Comparison of ENCODE assay signal across 7 cellular contexts in genomic region chr13:20903164-20903475, GRCh38. TPM values are rescaled to one million over a fixed set of nuclear protein-coding genes. Genes with fewer than 3 reads are reported as not detected.
DNase-seq lines count a peak whose midpoint lies in the region; FAIRE-seq and TF ChIP-seq lines count a peak whose summit lies in the region.

No MANE protein-coding gene starts in this region.

- peaks cover 2% of the 10 kb centered on the region for H3K36me3 Mint-ChIP-seq in activated naive CD8-positive, alpha-beta T cell
- H3K36me3 Mint-ChIP-seq in immature natural killer cell, result peaks cover 4 to 15% (median 13%) of the 10 kb centered on the region in 3 donors

- no peak for TF ChIP-seq EP300 in stomach (IDR thresholded peaks at IDR 0.05)

- TF ChIP-seq CTCF in stomach (IDR thresholded peaks at IDR 0.05), result no peak

- H3K27me3 Mint-ChIP-seq in activated naive CD8-positive, alpha-beta T cell, result no peaks in the 10 kb centered on the region
- peaks cover 2 to 7% (median 5%) of the 10 kb centered on the region in 3 donors for H3K27me3 Mint-ChIP-seq in immature natural killer cell (ENCODE audit: low read depth in 3 of 3)

- peaks cover 23% of the 10 kb centered on the region for H3K36me3 ChIP-seq in HUES64 (ENCODE audit: insufficient read depth, low read length)
- H3K36me3 ChIP-seq in stomach, result peaks cover 0 to 9% (median 4%) of the 10 kb centered on the region in 4 donors

- H3K27me3 ChIP-seq in HUES64 (ENCODE audit: insufficient read depth, low read length) (no peaks in the 10 kb centered on the region), stomach (no peaks in the 10 kb centered on the region)

- no peaks in the 10 kb centered on the region for H3K9me3 ChIP-seq in HUES64 (ENCODE audit: insufficient read depth, low read depth, low read length)
- H3K9me3 ChIP-seq in stomach, result no peaks in the 10 kb centered on the region

- FAIRE-seq in frontal cortex (lab: Jason Lieb, UNC), result no peak

- no peak for TF ChIP-seq POLR2A in stomach (IDR thresholded peaks at IDR 0.05)

- H3K27ac Mint-ChIP-seq in activated naive CD8-positive, alpha-beta T cell, result peak overlapping the region; percentile 98
- peak overlapping the region; percentile 71 to 97 (median 87) for H3K27ac Mint-ChIP-seq in immature natural killer cell

- H3K4me3 ChIP-seq in HUES64 (ENCODE audit: low read length) (peak overlapping the region; percentile 99), stomach (peak overlapping the region; percentile 96 to 99 (median 98))

- peak overlapping the region; percentile 95 for H3K4me3 Mint-ChIP-seq in activated naive CD8-positive, alpha-beta T cell
- peak overlapping the region; percentile 89 to 99 (median 93) for H3K4me3 Mint-ChIP-seq in immature natural killer cell

- H3K4me1 ChIP-seq in HUES64 (ENCODE audit: insufficient read depth, low read length) (peaks cover 8% of the 10 kb centered on the region), stomach (peaks cover 10 to 36% (median 28%) of the 10 kb centered on the region in 4 donors)

- H3K27ac ChIP-seq in HUES64 (ENCODE audit: low read depth, low read length) (peak overlapping the region; percentile 92), stomach (peak overlapping the region; percentile 74 to 97 (median 96))

- DNase-seq in immature natural killer cell, result no peak
- DNase-seq in stomach, result no peak
- DNase-seq in frontal cortex (ENCODE audit: low spot score in 2 of 2), result no peak
- DNase-seq in NOMO-1 treated with dmso at 0.1 percent for 144 hours (lab: John Stamatoyannopoulos, UW; ENCODE audit: unreplicated experiment), result no peak
- DNase-seq in NCI-H69 (lab: John Stamatoyannopoulos, UW), result no peak

- H3K9me3 Mint-ChIP-seq in activated naive CD8-positive, alpha-beta T cell (ENCODE audit: low read depth), result no peaks in the 10 kb centered on the region
- no peaks in the 10 kb centered on the region for H3K9me3 Mint-ChIP-seq in immature natural killer cell

- WGBS in HUES64, result 30% methylated on average over 14 of the region's 14 CpGs
- WGBS in stomach, 5 donors, result 12 to 29% (median 18%) methylated on average over 14 of the region's 14 CpGs

- intact Hi-C loops in stomach (cut with DNase I; ENCODE audit: low total_unique reads), result no loop called here

- peak overlapping the region; percentile 98 for H3K9ac ChIP-seq in HUES64 (ENCODE audit: low read depth, low read length)

- peaks cover 34% of the 10 kb centered on the region for H3K4me1 Mint-ChIP-seq in activated naive CD8-positive, alpha-beta T cell (ENCODE audit: low read depth)
- H3K4me1 Mint-ChIP-seq in immature natural killer cell, result peaks cover 18 to 28% of the 10 kb centered on the region in 2 donors

RNA-seq across cellular contexts. Expression of gene XPO4, which starts 0.6 kb away (rescaled TPM):
- polyA plus RNA-seq in HUES64 (2013, experiment 1 of 2), result 18.6 TPM
- 17.2 TPM for polyA plus RNA-seq in HUES64 (2013, experiment 2 of 2)
- 1 to 10 TPM; 1.8 to 3.6 (median 2.9) TPM for polyA plus RNA-seq in immature natural killer cell
- 10 to 100 TPM; 14.2 to 41.7 (median 34.7) TPM for total RNA-seq in stomach
- 1 to 10 TPM; 2.3 to 2.8 (median 2.4) TPM for polyA plus RNA-seq in stomach
- total RNA-seq in frontal cortex, result 24.5 TPM
